Comparison of ENCODE assay signal across 24 cellular contexts in genomic region chr21:40555129-40555528, GRCh38.
"Had no signal": no experiment of that assay in that cellular context is flagged by ENCODE, and none has a peak within 500 bp of the region (broad histone marks: within the 10 kb centered on the region; RNA-seq: fewer than 3 reads in every experiment).

No MANE protein-coding gene starts in this region.

- H3K27ac Mint-ChIP-seq: memory B cell; natural killer cell; stimulated activated effector memory CD8-positive, alpha-beta T cell treated with anti-CD3 and anti-CD28 coated beads, Interleukin-12 subunit alpha, Interleukin-12 subunit beta, amount 100 ng/mL, for 72 hours; type B pancreatic cell had no signal

- H3K9me3 Mint-ChIP-seq: type B pancreatic cell had no signal

- H3K4me3 ChIP-seq: coronary artery, gastrocnemius medialis, lung, ovary, psoas muscle, sigmoid colon, testis, tibial artery had no signal

- H3K36me3 Mint-ChIP-seq: memory B cell; natural killer cell; stimulated activated effector memory CD8-positive, alpha-beta T cell treated with anti-CD3 and anti-CD28 coated beads, Interleukin-12 subunit alpha, Interleukin-12 subunit beta, amount 100 ng/mL, for 72 hours; type B pancreatic cell had no signal

- H3K36me3 ChIP-seq: gastrocnemius medialis, ovary, sigmoid colon, tibial artery had no signal

- DNase-seq: dermis blood vessel endothelial cell; effector memory CD4-positive, alpha-beta T cell; foreskin fibroblast; gastrocnemius medialis; head of caudate nucleus; left ventricle myocardium superior; natural killer cell; occipital lobe; ovary; posterior cingulate gyrus; psoas muscle; right cardiac atrium; sigmoid colon; stimulated activated CD4-positive, alpha-beta T cell treated with anti-CD3 and anti-CD28 coated beads, Interleukin-2, amount 100 ng/mL, for 24 hours; stimulated activated CD4-positive, alpha-beta T cell treated with anti-CD3 and anti-CD28 coated beads, Interleukin-4, amount 100 ng/mL, for 24 hours; stimulated activated naive CD4-positive, alpha-beta T cell treated with Interleukin-2 at 50 U/mL for 16 hours; substantia nigra; testis; tibial artery had no signal

- H3K27me3 ChIP-seq: gastrocnemius medialis, ovary, sigmoid colon, testis, tibial artery had no signal

- H3K9me3 ChIP-seq: gastrocnemius medialis, ovary, psoas muscle, sigmoid colon, testis, tibial artery had no signal

- H3K4me1 ChIP-seq: gastrocnemius medialis, psoas muscle, testis, tibial artery had no signal

- ATAC-seq: gastrocnemius medialis; left ventricle myocardium superior; natural killer cell; psoas muscle; right cardiac atrium; stimulated activated effector memory CD8-positive, alpha-beta T cell treated with anti-CD3 and anti-CD28 coated beads, Interleukin-12 subunit alpha, Interleukin-12 subunit beta, amount 100 ng/mL, for 72 hours had no signal
